ENCODE assay signal across 27 cellular contexts in genomic region chr19:30919737-30920136, GRCh38.
"Had no signal": no experiment of that assay in that cellular context is flagged by ENCODE, and none has a peak within 500 bp of the region (broad histone marks: within the 10 kb centered on the region; RNA-seq: fewer than 3 reads in every experiment).

No MANE protein-coding gene starts in this region.

- H3K4me3 ChIP-seq: colonic mucosa, coronary artery, dorsolateral prefrontal cortex, esophagus muscularis mucosa, esophagus squamous epithelium, gastrocnemius medialis, gastroesophageal sphincter, heart left ventricle, heart right ventricle had no signal

- H3K36me3 ChIP-seq: colonic mucosa, esophagus muscularis mucosa, esophagus squamous epithelium, gastrocnemius medialis, gastroesophageal sphincter, heart left ventricle, heart right ventricle had no signal

- H3K4me3 Mint-ChIP-seq: dendritic cell treated with granulocyte-macrophage colony-stimulating factor and Interleukin-4, amounts not matched to agents 40 ng/mL and 50 ng/mL, for 4 days; effector memory CD8-positive, alpha-beta T cell had no signal

- H3K27ac ChIP-seq: colonic mucosa, coronary artery, dorsolateral prefrontal cortex, epithelial cell of prostate, esophagus muscularis mucosa, esophagus squamous epithelium, foreskin keratinocyte, gastrocnemius medialis, gastroesophageal sphincter, heart left ventricle, heart right ventricle had no signal

- H3K9me3 Mint-ChIP-seq: dendritic cell treated with granulocyte-macrophage colony-stimulating factor and Interleukin-4, amounts not matched to agents 40 ng/mL and 50 ng/mL, for 4 days; effector memory CD8-positive, alpha-beta T cell had no signal

- H3K4me1 ChIP-seq: colonic mucosa, esophagus squamous epithelium, foreskin keratinocyte, gastrocnemius medialis, gastroesophageal sphincter, heart left ventricle, heart right ventricle had no signal

- ATAC-seq: effector memory CD8-positive, alpha-beta T cell; esophagus mucosa; foreskin keratinocyte; gastrocnemius medialis; gastroesophageal sphincter; heart left ventricle; heart right ventricle had no signal

- H3K27me3 ChIP-seq: colonic mucosa, foreskin keratinocyte, gastrocnemius medialis had no signal

- DNase-seq: colonic mucosa; cortex of kidney; dermis blood vessel endothelial cell; dorsolateral prefrontal cortex; effector CD4-positive, alpha-beta T cell; effector CD8-positive, alpha-beta T cell; effector memory CD4-positive, alpha-beta T cell; effector memory CD8-positive, alpha-beta T cell; erythroblast; esophagus squamous epithelium; foreskin fibroblast; foreskin keratinocyte; foreskin melanocyte; gastrocnemius medialis; glutamatergic neuron; heart left ventricle; heart right ventricle had no signal

- H3K27ac Mint-ChIP-seq: dendritic cell treated with granulocyte-macrophage colony-stimulating factor and Interleukin-4, amounts not matched to agents 40 ng/mL and 50 ng/mL, for 4 days; effector memory CD8-positive, alpha-beta T cell had no signal

- H3K9me3 ChIP-seq: colonic mucosa, esophagus muscularis mucosa, esophagus squamous epithelium, gastrocnemius medialis, gastroesophageal sphincter, heart left ventricle, heart right ventricle had no signal

- FAIRE-seq: colon, endometrium, endothelial cell of umbilical vein, frontal cortex had no signal
